ENCODE assay signal across 8 cellular contexts in the genomic region with DNA sequence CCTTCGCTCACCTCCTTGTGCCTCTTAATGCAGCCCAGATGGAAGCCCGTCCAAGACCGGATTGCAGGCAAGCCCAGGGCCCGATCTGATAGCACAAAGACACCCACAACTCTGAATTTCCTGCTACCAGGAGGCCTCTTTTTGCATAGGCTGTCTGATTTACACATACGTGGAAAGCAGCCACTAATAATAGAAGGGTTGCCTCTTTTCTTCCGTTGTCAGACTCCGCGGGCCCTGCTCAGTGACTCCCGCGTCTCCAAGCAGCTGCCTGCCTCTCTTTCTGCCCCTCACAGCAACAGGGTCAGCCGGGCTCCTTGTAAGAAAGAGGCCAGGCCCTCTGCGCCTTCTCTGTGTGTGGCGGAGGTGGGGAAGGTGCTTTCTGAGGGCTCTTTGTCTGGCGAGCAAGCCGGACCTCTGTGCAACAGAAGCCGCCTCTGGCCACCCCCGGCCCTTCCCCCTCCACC. TPM values are rescaled to one million over a fixed set of nuclear protein-coding genes. Genes with fewer than 3 reads are reported as not detected.
DNase-seq lines count a peak whose midpoint lies in the region; ATAC-seq and TF ChIP-seq lines count a peak whose summit lies in the region.

No MANE protein-coding gene starts in this region.

- no peak for TF ChIP-seq CTCF in SK-N-SH (IDR thresholded peaks at IDR 0.05)

- H3K9me2 ChIP-seq in SK-N-SH, result no peaks in the 10 kb centered on the region

- H3K27ac Mint-ChIP-seq in natural killer cell treated with Interleukin-12 subunit alpha and Interleukin-12 subunit beta and Interleukin-15 and Interleukin-18, amount 100 ng/mL, for 72 hours, result peak overlapping the region; percentile 99

- H3K79me2 ChIP-seq in SK-N-SH (ENCODE audit: insufficient read depth), result peaks cover 80% of the 10 kb centered on the region

- peaks cover 4% of the 10 kb centered on the region for H3K36me3 Mint-ChIP-seq in natural killer cell treated with Interleukin-12 subunit alpha and Interleukin-12 subunit beta and Interleukin-15 and Interleukin-18, amount 100 ng/mL, for 72 hours

- H3K9ac ChIP-seq in HUES6 (ENCODE audit: low read length), result peak overlapping the region; percentile 51
- H3K9ac ChIP-seq in SK-N-SH, result no peak overlapping the region

- H3F3A ChIP-seq in SK-N-SH (replicated peaks; ENCODE audit: insufficient read depth), result no peaks in the 10 kb centered on the region

- TF ChIP-seq EP300 in SK-N-SH (IDR thresholded peaks at IDR 0.05; ENCODE audit: borderline replicate concordance in 1 of 2, low read depth in 1 of 2, low read length in 1 of 2), result no peak

- in situ Hi-C loops in ACHN (cut with HindIII; ENCODE audit: low pct_ligation_motif_present, low pct_unique_long_range_greater_than_20kb, low sequenced_read_pairs), result no loop called here

- H3K36me3 ChIP-seq in HUES6 (ENCODE audit: control insufficient read depth, insufficient read depth, low read length), result no peaks in the 10 kb centered on the region
- H3K36me3 ChIP-seq in SK-N-SH (replicated peaks in 1 of 2; ENCODE audit: control insufficient read depth in 1 of 2, insufficient read depth in 2 of 2, low read length in 1 of 2), result no peaks in the 10 kb centered on the region

- 88% methylated on average over 17 of the region's 17 CpGs for WGBS in SK-N-SH (ENCODE audit: low lambda C conversion rate)

- no peak overlapping the region for H2AFZ ChIP-seq in SK-N-SH (ENCODE audit: low read depth)

- H3K4me2 ChIP-seq in SK-N-SH, result no peak overlapping the region

- POLR2A ChIA-PET in SK-N-SH (lab: Yijun Ruan, JAX), result no interaction called here

- H3K27me3 Mint-ChIP-seq in natural killer cell treated with Interleukin-12 subunit alpha and Interleukin-12 subunit beta and Interleukin-15 and Interleukin-18, amount 100 ng/mL, for 72 hours, result no peaks in the 10 kb centered on the region

- H3K4me1 ChIP-seq in HUES6 (ENCODE audit: control insufficient read depth, insufficient read depth, low read length) (peaks cover 60% of the 10 kb centered on the region), SK-N-SH (ENCODE audit: control insufficient read depth in 1 of 2, insufficient read depth in 2 of 2, low read depth in 1 of 2, low read length in 1 of 2) (peaks cover 8 to 12% of the 10 kb centered on the region in 2 experiments)

- TF ChIP-seq POLR2A in GM10847 (IDR thresholded peaks at IDR 0.05; ENCODE audit: extremely low read depth, insufficient read length), result peak; percentile 85

- no peak for TF ChIP-seq RAD21 in SK-N-SH (IDR thresholded peaks at IDR 0.05; ENCODE audit: low read length)

- no peak overlapping the region for H3K4me3 ChIP-seq in HUES6 (ENCODE audit: low read depth, low read length)
- H3K4me3 ChIP-seq in SK-N-SH (ENCODE audit: low read depth in 2 of 2, low read length in 1 of 2), result no peak overlapping the region

- H3K4me3 Mint-ChIP-seq in natural killer cell treated with Interleukin-12 subunit alpha and Interleukin-12 subunit beta and Interleukin-15 and Interleukin-18, amount 100 ng/mL, for 72 hours, result peak overlapping the region; percentile 94

- peak; percentile 55 for ATAC-seq in GM21423 (IDR thresholded peaks at IDR 0.05; ENCODE audit: unreplicated experiment)
- ATAC-seq in natural killer cell treated with Interleukin-12 subunit alpha and Interleukin-12 subunit beta and Interleukin-15 and Interleukin-18, amount 100 ng/mL, for 72 hours, result peak; percentile 76 to 80

- H3K27ac ChIP-seq in HUES6 (ENCODE audit: low read depth, low read length) (no peak overlapping the region), SK-N-SH (ENCODE audit: low read depth in 2 of 2, low read length in 1 of 2) (no peak overlapping the region)

- no peaks in the 10 kb centered on the region for H3K9me3 ChIP-seq in HUES6 (ENCODE audit: control insufficient read depth, insufficient read depth, low read depth, low read length)
- H3K9me3 ChIP-seq in SK-N-SH, result no peaks in the 10 kb centered on the region

- H3K27me3 ChIP-seq in HUES6 (ENCODE audit: control insufficient read depth, insufficient read depth, low read length) (peaks cover 17% of the 10 kb centered on the region), SK-N-SH (ENCODE audit: insufficient read depth) (no peaks in the 10 kb centered on the region)

- H3K4me1 Mint-ChIP-seq in natural killer cell treated with Interleukin-12 subunit alpha and Interleukin-12 subunit beta and Interleukin-15 and Interleukin-18, amount 100 ng/mL, for 72 hours (ENCODE audit: low read depth in 2 of 2), result peaks cover 89 to 97% of the 10 kb centered on the region in 2 donors

- DNase-seq in activated naive CD4-positive, alpha-beta T cell treated with anti-CD3 and anti-CD28 coated beads, Interleukin-2, amount 50 U/mL, for 16 hours, result peak; percentile 52
- peak; percentile 74 for DNase-seq in natural killer cell treated with Interleukin-12 subunit alpha and Interleukin-12 subunit beta and Interleukin-15 and Interleukin-18, amount 100 ng/mL, for 72 hours (ENCODE audit: low spot score)
- DNase-seq in HT-29 (ENCODE audit: low spot score) (no peak), ACHN (no peak), SK-N-SH (no peak)

- no peaks in the 10 kb centered on the region for H3K9me3 Mint-ChIP-seq in natural killer cell treated with Interleukin-12 subunit alpha and Interleukin-12 subunit beta and Interleukin-15 and Interleukin-18, amount 100 ng/mL, for 72 hours

- H4K20me1 ChIP-seq in SK-N-SH (ENCODE audit: insufficient read depth), result no peaks in the 10 kb centered on the region; the same call in 1 of the 2 replicates

- CTCF ChIA-PET in SK-N-SH (lab: Yijun Ruan, JAX), result no interaction called here

TF ChIP-seq in SK-N-SH, 30 proteins besides CTCF, POLR2A, EP300 and RAD21 (continues in another document):
- TF ChIP-seq EZH2phosphoT487 (IDR thresholded peaks at IDR 0.05; ENCODE audit: borderline replicate concordance, low read depth), result no peak
- TF ChIP-seq CHD2 (IDR thresholded peaks at IDR 0.05; ENCODE audit: low read length, partially characterized antibody), result no peak
- no peak for TF ChIP-seq RXRA (IDR thresholded peaks at IDR 0.05; ENCODE audit: borderline replicate concordance, low read depth)
- TF ChIP-seq, protein P1, sequence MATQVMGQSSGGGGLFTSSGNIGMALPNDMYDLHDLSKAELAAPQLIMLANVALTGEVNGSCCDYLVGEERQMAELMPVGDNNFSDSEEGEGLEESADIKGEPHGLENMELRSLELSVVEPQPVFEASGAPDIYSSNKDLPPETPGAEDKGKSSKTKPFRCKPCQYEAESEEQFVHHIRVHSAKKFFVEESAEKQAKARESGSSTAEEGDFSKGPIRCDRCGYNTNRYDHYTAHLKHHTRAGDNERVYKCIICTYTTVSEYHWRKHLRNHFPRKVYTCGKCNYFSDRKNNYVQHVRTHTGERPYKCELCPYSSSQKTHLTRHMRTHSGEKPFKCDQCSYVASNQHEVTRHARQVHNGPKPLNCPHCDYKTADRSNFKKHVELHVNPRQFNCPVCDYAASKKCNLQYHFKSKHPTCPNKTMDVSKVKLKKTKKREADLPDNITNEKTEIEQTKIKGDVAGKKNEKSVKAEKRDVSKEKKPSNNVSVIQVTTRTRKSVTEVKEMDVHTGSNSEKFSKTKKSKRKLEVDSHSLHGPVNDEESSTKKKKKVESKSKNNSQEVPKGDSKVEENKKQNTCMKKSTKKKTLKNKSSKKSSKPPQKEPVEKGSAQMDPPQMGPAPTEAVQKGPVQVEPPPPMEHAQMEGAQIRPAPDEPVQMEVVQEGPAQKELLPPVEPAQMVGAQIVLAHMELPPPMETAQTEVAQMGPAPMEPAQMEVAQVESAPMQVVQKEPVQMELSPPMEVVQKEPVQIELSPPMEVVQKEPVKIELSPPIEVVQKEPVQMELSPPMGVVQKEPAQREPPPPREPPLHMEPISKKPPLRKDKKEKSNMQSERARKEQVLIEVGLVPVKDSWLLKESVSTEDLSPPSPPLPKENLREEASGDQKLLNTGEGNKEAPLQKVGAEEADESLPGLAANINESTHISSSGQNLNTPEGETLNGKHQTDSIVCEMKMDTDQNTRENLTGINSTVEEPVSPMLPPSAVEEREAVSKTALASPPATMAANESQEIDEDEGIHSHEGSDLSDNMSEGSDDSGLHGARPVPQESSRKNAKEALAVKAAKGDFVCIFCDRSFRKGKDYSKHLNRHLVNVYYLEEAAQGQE (IDR thresholded peaks at IDR 0.05; ENCODE audit: low read depth, low read length), result no peak
- TF ChIP-seq, protein P2, sequence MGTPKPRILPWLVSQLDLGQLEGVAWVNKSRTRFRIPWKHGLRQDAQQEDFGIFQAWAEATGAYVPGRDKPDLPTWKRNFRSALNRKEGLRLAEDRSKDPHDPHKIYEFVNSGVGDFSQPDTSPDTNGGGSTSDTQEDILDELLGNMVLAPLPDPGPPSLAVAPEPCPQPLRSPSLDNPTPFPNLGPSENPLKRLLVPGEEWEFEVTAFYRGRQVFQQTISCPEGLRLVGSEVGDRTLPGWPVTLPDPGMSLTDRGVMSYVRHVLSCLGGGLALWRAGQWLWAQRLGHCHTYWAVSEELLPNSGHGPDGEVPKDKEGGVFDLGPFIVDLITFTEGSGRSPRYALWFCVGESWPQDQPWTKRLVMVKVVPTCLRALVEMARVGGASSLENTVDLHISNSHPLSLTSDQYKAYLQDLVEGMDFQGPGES (IDR thresholded peaks at IDR 0.05; ENCODE audit: low read depth, low read length), result no peak
- no peak for TF ChIP-seq RCOR1 (IDR thresholded peaks at IDR 0.05; ENCODE audit: low read length)
- TF ChIP-seq JUND (IDR thresholded peaks at IDR 0.05), result no peak
- TF ChIP-seq NFIC (IDR thresholded peaks at IDR 0.05; ENCODE audit: borderline replicate concordance), result no peak
- TF ChIP-seq SIN3A (IDR thresholded peaks at IDR 0.05; ENCODE audit: borderline replicate concordance, low read depth, low read length), result no peak
- no peak for TF ChIP-seq TAF1 (IDR thresholded peaks at IDR 0.05; ENCODE audit: borderline replicate concordance, low read depth, low read length)
- TF ChIP-seq, protein P3, sequence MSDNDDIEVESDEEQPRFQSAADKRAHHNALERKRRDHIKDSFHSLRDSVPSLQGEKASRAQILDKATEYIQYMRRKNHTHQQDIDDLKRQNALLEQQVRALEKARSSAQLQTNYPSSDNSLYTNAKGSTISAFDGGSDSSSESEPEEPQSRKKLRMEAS (IDR thresholded peaks at IDR 0.05; ENCODE audit: low read depth), result no peak
- no peak for TF ChIP-seq FOSL2 (IDR thresholded peaks at IDR 0.05; ENCODE audit: borderline replicate concordance, low read depth)

RNA-seq across cellular contexts. Expression of gene FLI1, which starts 26.7 kb away (rescaled TPM):
- total RNA-seq in natural killer cell treated with Interleukin-12 subunit alpha and Interleukin-12 subunit beta and Interleukin-15 and Interleukin-18, amount 100 ng/mL, for 72 hours, result 10 to 100 TPM; 63.3 to 74.0 TPM
- total RNA-seq in HT-29 (2014; rRNA removed; shearing (Covaris generic)), result not detected in 2 replicates
- polyA plus RNA-seq in SK-N-SH (2012; rRNA removed), result 14.7 and 16.7 TPM in 2 replicates
- 6.6 and 9.8 TPM in 2 replicates for polyA plus RNA-seq in SK-N-SH (2012; cell fraction: cytosol; rRNA removed)
- polyA plus RNA-seq in SK-N-SH (2012; cell fraction: nucleus; rRNA removed), result 10.6 and 13.2 TPM in 2 replicates

Comparison
In these comparisons a context has a peak if more than half of its experiments do, and no peak if none do; other contexts are left out.
1. DNase-seq: peak in activated naive CD4-positive, alpha-beta T cell treated with anti-CD3 and anti-CD28 coated beads, Interleukin-2, amount 50 U/mL, for 16 hours (single experiment) and natural killer cell treated with Interleukin-12 subunit alpha and Interleukin-12 subunit beta and Interleukin-15 and Interleukin-18, amount 100 ng/mL, for 72 hours (single experiment); none in HT-29 (single experiment), ACHN (single experiment) and SK-N-SH (single experiment).
2. RNA of gene FLI1, which starts 26.7 kb away (total RNA-seq): 63.3 to 74.0 TPM in natural killer cell treated with Interleukin-12 subunit alpha and Interleukin-12 subunit beta and Interleukin-15 and Interleukin-18, amount 100 ng/mL, for 72 hours; not detected in HT-29; every median in the first group is over 10 times any median in the second.